Comparison of ENCODE assay signal across 29 cellular contexts in genomic region chrX:31884535-31884934, GRCh38.
"Had no signal": no experiment of that assay in that cellular context is flagged by ENCODE, and none has a peak within 500 bp of the region (broad histone marks: within the 10 kb centered on the region; RNA-seq: fewer than 3 reads in every experiment).

No MANE protein-coding gene starts in this region.

- H3K79me2 ChIP-seq: hepatocyte had no signal

- H3K4me2 ChIP-seq: hepatocyte, neural progenitor cell had no signal

- H3K27ac ChIP-seq: hepatocyte, left lung, lower lobe of right lung, neural progenitor cell, neutrophil, right atrium auricular region, skin epidermis, stomach, testis, thyroid gland, transverse colon, upper lobe of left lung, vagina had no signal

- H2AFZ ChIP-seq: hepatocyte, neural progenitor cell had no signal

- H3K27me3 ChIP-seq: hepatocyte, left lung, neural progenitor cell, neutrophil, right atrium auricular region, stomach, testis, thyroid gland, transverse colon, upper lobe of left lung, vagina had no signal

- H3K9me3 ChIP-seq: left lung, lower lobe of right lung, neutrophil, right atrium auricular region, stomach, testis, thyroid gland, transverse colon, upper lobe of left lung, vagina had no signal

- H3K4me1 ChIP-seq: left lung, lower lobe of right lung, neural progenitor cell, right atrium auricular region, stomach, testis, thyroid gland, transverse colon, upper lobe of left lung, vagina had no signal

- H3K9ac ChIP-seq: neural progenitor cell had no signal

- H3K36me3 ChIP-seq: left lung, lower lobe of right lung, neural progenitor cell, neutrophil, right atrium auricular region, stomach, thyroid gland, transverse colon, upper lobe of left lung, vagina had no signal

- H3K4me3 ChIP-seq: hepatocyte, left lung, lower lobe of right lung, neural progenitor cell, right atrium auricular region, skin epidermis, stomach, testis, thyroid gland, transverse colon, upper lobe of left lung, vagina had no signal

- DNase-seq: islet precursor cell; kidney glomerular epithelial cell; left colon; left lung; lower lobe of right lung; mammary epithelial cell; mesenchymal stem cell; naive B cell; natural killer cell; nephron progenitor cell; occipital lobe; stimulated activated CD4-positive, alpha-beta T cell treated with anti-CD3 and anti-CD28 coated beads, Interleukin-12 subunit alpha, Interleukin-12 subunit beta, amount 100 ng/mL, for 4 hours; stimulated activated CD4-positive, alpha-beta T cell treated with anti-CD3 and anti-CD28 coated beads, Interleukin-15, amount 100 ng/mL, for 24 hours; stimulated activated CD4-positive, alpha-beta T cell treated with anti-CD3 and anti-CD28 coated beads, Interleukin-2, amount 100 ng/mL, for 24 hours; stimulated activated CD4-positive, alpha-beta T cell treated with anti-CD3 and anti-CD28 coated beads, Interleukin-4, amount 100 ng/mL, for 1 hour; stimulated activated naive B cell treated with anti-CD40 and anti-IgM and Interleukin-4, amounts not matched to agents 10 μg/mL and 1 μg/mL and 100 μg/mL, for 72 hours; stimulated activated naive CD8-positive, alpha-beta T cell treated with anti-CD3 and anti-CD28 coated beads, Interleukin-15, Interleukin-2, amounts not matched to agents 100 U/mL and 50 U/mL, for 24 hours; stomach; testis; thyroid gland; transverse colon; upper lobe of left lung had no signal

- ATAC-seq: left colon; left lung; lower lobe of right lung; natural killer cell; sciatic nerve; stimulated activated naive B cell treated with anti-CD40 and anti-IgM and Interleukin-4, amounts not matched to agents 10 μg/mL and 1 μg/mL and 100 μg/mL, for 72 hours; stimulated activated naive CD8-positive, alpha-beta T cell treated with anti-CD3 and anti-CD28 coated beads, Interleukin-15, Interleukin-2, amounts not matched to agents 100 U/mL and 50 U/mL, for 24 hours had no signal
